In genomic region chr17:30812218-30813177, GRCh38 we compare ENCODE assay signal across 9 cellular contexts. TPM values are rescaled to one million over a fixed set of nuclear protein-coding genes. Genes with fewer than 3 reads are reported as not detected.
DNase-seq lines count a peak whose midpoint lies in the region; ATAC-seq, FAIRE-seq and TF ChIP-seq lines count a peak whose summit lies in the region.
"Had no signal": no experiment of that assay in that cellular context is flagged by ENCODE, and none has a peak within 500 bp of the region (broad histone marks: within the 10 kb centered on the region; RNA-seq: fewer than 3 reads in every experiment).

No MANE protein-coding gene starts in this region.

- H3K4me3 ChIP-seq in Panc1 (ENCODE audit: low read depth in 2 of 2, low read length in 2 of 2) (no peak overlapping the region), bronchial epithelial cell (ENCODE audit: low read depth, low read length) (no peak overlapping the region), neutrophil (ENCODE audit: low read depth in 1 of 2, low read length in 1 of 2) (no peak overlapping the region)
- H3K4me3 ChIP-seq: stomach had no signal

- no peaks in the 10 kb centered on the region for H4K20me1 ChIP-seq in H9 (ENCODE audit: control insufficient read depth, insufficient read depth, insufficient read length)

- no peaks in the 10 kb centered on the region for H3K27me3 ChIP-seq in H9 (ENCODE audit: insufficient read depth, low read length)
- H3K27me3 ChIP-seq in Panc1 (ENCODE audit: control insufficient read depth, insufficient read depth, low read length) = no peaks in the 10 kb centered on the region
- H3K27me3 ChIP-seq in bronchial epithelial cell (ENCODE audit: control insufficient read depth, insufficient read depth, low read length) = no peaks in the 10 kb centered on the region
- H3K27me3 ChIP-seq in neutrophil = no peaks in the 10 kb centered on the region
- H3K27me3 ChIP-seq: stomach had no signal

- WGBS in H9 (ENCODE audit: extremely low coverage, insufficient read length, low lambda C conversion rate) = no CpG with 5 or more reads among the region's 5 CpGs

- H3K4me1 Mint-ChIP-seq in H9 = peaks cover 6 to 8% of the 10 kb centered on the region in 2 experiments

- no peak overlapping the region for H3K4me3 Mint-ChIP-seq in H9

- intact Hi-C loops in Panc1 (cut with micrococcal nuclease; ENCODE audit: unreplicated experiment) = no loop called here

- peak; percentile 52; the same call in 1 of the 2 replicates for ATAC-seq in Panc1
- no peak for ATAC-seq in GM19351 (IDR thresholded peaks at IDR 0.05; ENCODE audit: unreplicated experiment)
- no peak for ATAC-seq in GM21576 (IDR thresholded peaks at IDR 0.05; ENCODE audit: unreplicated experiment)

- H3K23me2 ChIP-seq in H9 (ENCODE audit: insufficient read length, low read depth, low read length, poor library complexity, severe bottlenecking) = no peaks in the 10 kb centered on the region

- H4K91ac ChIP-seq in H9 (ENCODE audit: insufficient read length, low read depth, low read length) = no peak overlapping the region

- H3K27ac ChIP-seq in H9 (ENCODE audit: insufficient read length, low read depth, low read length) (no peak overlapping the region), Panc1 (ENCODE audit: low read length) (no peak overlapping the region), neutrophil (peak overlapping the region; percentile 94)
- H3K27ac ChIP-seq: stomach had no signal

- H3K27ac Mint-ChIP-seq in H9 = peak overlapping the region; percentile 9 to 85 (median 21); a peak in 3 of 7 replicates

- H4K5ac ChIP-seq in H9 (ENCODE audit: insufficient read length, low read depth, low read length) = no peak overlapping the region

- POLR2A ChIA-PET in Panc1 (lab: Charles Lee) = no interaction called here

- H3K4me1 ChIP-seq in H9 (ENCODE audit: insufficient read depth, low read length) (no peaks in the 10 kb centered on the region), Panc1 (ENCODE audit: control insufficient read depth, insufficient read depth, low read length) (no peaks in the 10 kb centered on the region), neutrophil (ENCODE audit: control insufficient read depth in 1 of 2, insufficient read depth in 1 of 2, low read depth in 1 of 2, low read length in 1 of 2) (peaks cover 93 to 99% of the 10 kb centered on the region in 2 experiments)

- in situ Hi-C loops in Panc1 (cut with HindIII; ENCODE audit: low pct_unique_long_range_greater_than_20kb, low sequenced_read_pairs) = no loop called here

- H2BK20ac ChIP-seq in H9 (ENCODE audit: low read depth, low read length, poor library complexity, severe bottlenecking) = no peak overlapping the region

- H2AFZ ChIP-seq in H9 (ENCODE audit: low read length) = no peak overlapping the region

- H3K56ac ChIP-seq in H9 (ENCODE audit: insufficient read length, low read depth, low read length) = no peak overlapping the region

- peaks cover 2% of the 10 kb centered on the region for H3K79me1 ChIP-seq in H9 (ENCODE audit: insufficient read depth, low read depth, low read length, poor library complexity, severe bottlenecking)

- H3T11ph ChIP-seq in H9 (ENCODE audit: low read length) = no peak overlapping the region

- H3K9ac ChIP-seq in H9 (ENCODE audit: extremely low read depth, insufficient read length, low read length) = no peak overlapping the region

- H3K18ac ChIP-seq in H9 (ENCODE audit: insufficient read length, low read depth, low read length) = no peak overlapping the region

- no peak overlapping the region for H2BK5ac ChIP-seq in H9 (ENCODE audit: insufficient read length, low read length)

- no peak overlapping the region for H3K23ac ChIP-seq in H9 (ENCODE audit: insufficient read length, low read depth, low read length)

- FAIRE-seq in bronchial epithelial cell (lab: Jason Lieb, UNC) = no peak

- H2BK12ac ChIP-seq in H9 (ENCODE audit: insufficient read length, low read depth, low read length) = no peak overlapping the region

- DNase-seq in H9 (no peak), Panc1 (ENCODE audit: low read depth, low spot score) (no peak), bronchial epithelial cell (ENCODE audit: low read depth) (peak; percentile 89), NCI-H1930 (lab: John Stamatoyannopoulos, UW) (no peak)
- DNase-seq: H7, stomach had no signal

- no peak overlapping the region for H2BK120ac ChIP-seq in H9 (ENCODE audit: low read depth, low read length, poor library complexity, severe bottlenecking)

- CTCF ChIA-PET in Panc1 (lab: Charles Lee) = no interaction called here

- H3K4me2 ChIP-seq in H9 (ENCODE audit: insufficient read depth, insufficient read length, low read length) = no peak overlapping the region

- H4K8ac ChIP-seq in H9 (replicated peaks; ENCODE audit: insufficient read length, low read depth, low read length) = no peak overlapping the region

- H3K36me3 ChIP-seq in Panc1 (ENCODE audit: control insufficient read depth, insufficient read depth, low read length) = no peaks in the 10 kb centered on the region
- H3K36me3 ChIP-seq in bronchial epithelial cell (ENCODE audit: control insufficient read depth, insufficient read depth, low read length) = peaks cover 2% of the 10 kb centered on the region
- peaks cover 17% of the 10 kb centered on the region for H3K36me3 ChIP-seq in neutrophil

- H3K9me3 ChIP-seq in H9 (ENCODE audit: control insufficient read depth, low read depth, low read length) = no peaks in the 10 kb centered on the region
- H3K9me3 ChIP-seq in Panc1 (ENCODE audit: control insufficient read depth, insufficient read depth, low read depth, low read length) = no peaks in the 10 kb centered on the region
- H3K9me3 ChIP-seq in neutrophil = no peaks in the 10 kb centered on the region
- H3K9me3 ChIP-seq: stomach had no signal

- no peak overlapping the region for H2BK15ac ChIP-seq in H9 (ENCODE audit: low read depth, low read length)

- no peak for TF ChIP-seq CTCF in H9 (conservative IDR thresholded peaks at IDR 0.05)
- no peak for TF ChIP-seq CTCF in Panc1 (IDR thresholded peaks at IDR 0.05)
- TF ChIP-seq CTCF in bronchial epithelial cell (IDR thresholded peaks at IDR 0.05; ENCODE audit: insufficient read depth, low read length, severe bottlenecking) = no peak
- TF ChIP-seq CTCF in neutrophil (IDR thresholded peaks at IDR 0.05) = no peak

- no peaks in the 10 kb centered on the region for H3K27me3 Mint-ChIP-seq in H9 (ENCODE audit: low read depth)

- no peak overlapping the region for H3K4ac ChIP-seq in H9 (ENCODE audit: low read depth, low read length)

- peaks cover 0 to 15% (median 15%) of the 10 kb centered on the region in 3 experiments; a peak in 3 of 7 replicates for H3K36me3 Mint-ChIP-seq in H9 (ENCODE audit: insufficient read depth in 1 of 3, low read depth in 3 of 3)

- TSS peak; percentile 34 for BruUV-seq in Panc1 (replicated peaks; lab: Mats Ljungman, UMichigan)

- H3K14ac ChIP-seq in H9 (ENCODE audit: insufficient read depth, low read length) = no peak overlapping the region

- H2AK5ac ChIP-seq in H9 (ENCODE audit: insufficient read length, low read length) = no peak overlapping the region

- peaks cover 2% of the 10 kb centered on the region; the same call in 1 of the 2 replicates for H3K79me2 ChIP-seq in H9 (ENCODE audit: insufficient read depth, low read length)

- no peaks in the 10 kb centered on the region for H3K9me3 Mint-ChIP-seq in H9

RNA-seq across cellular contexts. Expression of gene CRLF3, which starts 12.0 kb away (rescaled TPM):
- total RNA-seq in H9 (2021) (18.1 TPM in 2 replicates), Panc1 (2021; ENCODE audit: unreplicated experiment) (28.6 TPM), bronchial epithelial cell (22.9 and 27.6 TPM in 2 replicates)
- 21.0 TPM for polyA plus RNA-seq in Panc1 (2012; ENCODE audit: insufficient read length)

RNA-seq across cellular contexts. Expression of gene ATAD5, which starts 19.3 kb away (rescaled TPM):
- total RNA-seq in H9 (2021) (24.6 and 27.0 TPM in 2 replicates), Panc1 (2021; ENCODE audit: unreplicated experiment) (11.5 TPM), bronchial epithelial cell (0.38 and 0.53 TPM in 2 replicates)
- polyA plus RNA-seq in Panc1 (2012; ENCODE audit: insufficient read length) = 1.0 TPM
